Comparison of ENCODE assay signal across 22 cellular contexts in the genomic region with DNA sequence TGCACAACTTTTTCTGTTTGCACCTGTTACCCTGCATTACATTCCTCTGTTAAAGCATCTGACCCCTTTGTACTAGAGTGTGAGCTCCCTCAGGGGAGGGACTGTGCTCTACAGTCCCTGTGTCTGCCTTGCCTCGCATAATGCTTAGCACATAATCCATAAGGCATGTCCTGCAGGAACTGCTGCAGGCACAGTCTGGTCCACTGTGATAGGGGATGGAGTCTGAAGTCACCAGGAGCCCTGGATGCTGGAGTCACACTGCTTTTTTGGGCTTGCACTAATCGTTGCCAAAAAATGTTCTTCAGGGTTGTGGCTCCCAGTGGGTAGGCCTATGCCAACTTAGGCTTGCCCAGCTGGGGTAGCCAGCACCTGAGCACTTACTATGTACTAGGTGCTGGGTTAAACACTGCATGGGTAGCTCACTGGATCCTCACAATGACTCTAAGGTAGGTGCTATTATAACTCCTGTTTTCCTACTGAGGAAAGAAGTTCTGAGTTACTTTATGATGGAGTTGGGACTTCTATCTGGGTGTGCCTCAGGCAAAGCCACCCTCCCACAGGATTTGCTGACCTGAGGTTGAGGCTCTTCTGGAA. TPM values are rescaled to one million over a fixed set of nuclear protein-coding genes. Genes with fewer than 3 reads are reported as not detected.
DNase-seq lines count a peak whose midpoint lies in the region; ATAC-seq and TF ChIP-seq lines count a peak whose summit lies in the region.
"Had no signal": no experiment of that assay in that cellular context is flagged by ENCODE, and none has a peak within 500 bp of the region (broad histone marks: within the 10 kb centered on the region; RNA-seq: fewer than 3 reads in every experiment).

No MANE protein-coding gene starts in this region.

- no peaks in the 10 kb centered on the region for H3K9me1 ChIP-seq in IMR-90 (ENCODE audit: insufficient read depth, low read length)

- H2AFZ ChIP-seq in IMR-90 (replicated peaks; ENCODE audit: low read length, poor library complexity): no peak overlapping the region

- H3K56ac ChIP-seq in IMR-90 (ENCODE audit: extremely low read depth, insufficient read depth, low read length): no peak overlapping the region

- in situ Hi-C loops in IMR-90 (cut with MboI; ENCODE audit: low sequenced_read_pairs): loop anchor here (10.0 kb wide), 1 partner anchor 45 kb away; no protein-coding TSS in a partner anchor

- no peak overlapping the region for H3K4me3 ChIP-seq in heart left ventricle
- no peak overlapping the region for H3K4me3 ChIP-seq in left ventricle myocardium inferior
- H3K4me3 ChIP-seq in IMR-90 (ENCODE audit: insufficient read depth, low read depth, low read length): no peak overlapping the region
- no peak overlapping the region for H3K4me3 ChIP-seq in RWPE2 (ENCODE audit: severe bottlenecking)
- no peak overlapping the region for H3K4me3 ChIP-seq in psoas muscle
- H3K4me3 ChIP-seq: K562, SJCRH30 had no signal

- no peak overlapping the region for H4K91ac ChIP-seq in IMR-90 (ENCODE audit: insufficient read depth, low read depth, low read length)

- H3K27me3 ChIP-seq in heart left ventricle (no peaks in the 10 kb centered on the region), left ventricle myocardium inferior (ENCODE audit: low read depth) (no peaks in the 10 kb centered on the region), IMR-90 (ENCODE audit: control insufficient read depth, insufficient read depth, low read length) (peaks cover 3% of the 10 kb centered on the region), RWPE2 (ENCODE audit: insufficient read depth, poor library complexity, severe bottlenecking) (no peaks in the 10 kb centered on the region), psoas muscle (ENCODE audit: insufficient read depth in 3 of 3, low read length in 2 of 3) (no peaks in the 10 kb centered on the region)
- H3K27me3 ChIP-seq: SJCRH30 had no signal

- BruUV-seq in IMR-90 (replicated peaks; lab: Mats Ljungman, UMichigan): no TSS peak

- TF ChIP-seq RAD21 in IMR-90 (IDR thresholded peaks at IDR 0.05; ENCODE audit: low read length): no peak

- intact Hi-C loops in heart left ventricle (cut with DNase I): no loop called here
- intact Hi-C loops in left ventricle myocardium inferior (cut with micrococcal nuclease): no loop called here
- intact Hi-C loops in IMR-90 (cut with micrococcal nuclease): no loop called here
- intact Hi-C loops in psoas muscle (cut with DNase I): no loop called here

- H3K9me3 ChIP-seq in heart left ventricle (peaks cover 0 to 19% (median 0%) of the 10 kb centered on the region in 12 donors), left ventricle myocardium inferior (replicated peaks) (peaks cover 9% of the 10 kb centered on the region), IMR-90 (ENCODE audit: control insufficient read depth, insufficient read depth, low read length) (peaks cover 7% of the 10 kb centered on the region), RWPE2 (ENCODE audit: severe bottlenecking) (no peaks in the 10 kb centered on the region), psoas muscle (no peaks in the 10 kb centered on the region)

- TF ChIP-seq CTCF in heart left ventricle (IDR thresholded peaks at IDR 0.05): no peak
- no peak for TF ChIP-seq CTCF in left ventricle myocardium inferior (IDR thresholded peaks at IDR 0.05; ENCODE audit: borderline replicate concordance)
- no peak for TF ChIP-seq CTCF in IMR-90 (conservative IDR thresholded peaks at IDR 0.05; ENCODE audit: low read depth, low read length)
- TF ChIP-seq CTCF in RWPE2 (IDR thresholded peaks at IDR 0.05; ENCODE audit: poor library complexity, severe bottlenecking): no peak
- no peak for TF ChIP-seq CTCF in psoas muscle (IDR thresholded peaks at IDR 0.05)

- no peak for TF ChIP-seq POLR2A in heart left ventricle (IDR thresholded peaks at IDR 0.05)
- no peak for TF ChIP-seq POLR2A in IMR-90 (IDR thresholded peaks at IDR 0.05; ENCODE audit: low read depth, low read length)

- no peak overlapping the region for H3K14ac ChIP-seq in IMR-90 (replicated peaks; ENCODE audit: low read depth, low read length)

- dilution Hi-C loops in IMR-90 (cut with HindIII; ENCODE audit: low sequenced_read_pairs, unreplicated experiment): no loop called here

- no peak overlapping the region for H3K4ac ChIP-seq in IMR-90 (ENCODE audit: low read depth, low read length)

- no peak overlapping the region for H4K8ac ChIP-seq in IMR-90 (ENCODE audit: low read depth in 2 of 2, low read length in 2 of 2)

- no peaks in the 10 kb centered on the region for H4K20me1 ChIP-seq in IMR-90 (ENCODE audit: insufficient read depth, low read length)

- POLR2A ChIA-PET in IMR-90 (lab: Charles Lee; ENCODE audit: unreplicated experiment): no interaction called here

- ATAC-seq in heart left ventricle (peak in 3 of 4 donors; percentile 38 to 54 (median 54)), IMR-90 (ENCODE audit: low read depth) (peak; percentile 17; the same call in 1 of the 2 replicates), RWPE2 (ENCODE audit: low read depth) (peak; percentile 35; the same call in 1 of the 3 replicates), psoas muscle (peak in 3 of 4 donors; percentile 30 to 58 (median 42))
- ATAC-seq: K562 had no signal

- WGBS in heart left ventricle, 4 donors: 50 to 75% (median 56%) methylated on average over 2 of the region's 2 CpGs
- 80% methylated on average over 1 of the region's 2 CpGs; no CpG with 5 or more reads in 1 of the 2 experiments for WGBS in IMR-90 (ENCODE audit: extremely low coverage in 2 of 2, insufficient read length in 1 of 2), 2 experiments
- 15 to 36% (median 20%) methylated on average over 2 of the region's 2 CpGs for WGBS in psoas muscle, 3 donors

- no peak overlapping the region for H2BK120ac ChIP-seq in IMR-90 (ENCODE audit: low read depth, low read length)

- no peak overlapping the region for H2BK5ac ChIP-seq in IMR-90 (ENCODE audit: low read depth, low read length, poor library complexity, severe bottlenecking)

- H4K5ac ChIP-seq in IMR-90 (ENCODE audit: low read depth, low read length): no peak overlapping the region

- H3K27ac ChIP-seq in heart left ventricle (no peak overlapping the region), left ventricle myocardium inferior (replicated peaks) (no peak overlapping the region), IMR-90 (ENCODE audit: insufficient read depth, low read length) (no peak overlapping the region), RWPE2 (ENCODE audit: poor library complexity, severe bottlenecking) (no peak overlapping the region), psoas muscle (no peak overlapping the region)
- H3K27ac ChIP-seq: SJCRH30 had no signal

- no peak overlapping the region for H2AK5ac ChIP-seq in IMR-90 (ENCODE audit: low read depth, low read length)

- H2BK20ac ChIP-seq in IMR-90 (ENCODE audit: low read depth, low read length): no peak overlapping the region

- H3K79me1 ChIP-seq in IMR-90 (ENCODE audit: low read depth in 1 of 2, low read length in 2 of 2): no peaks in the 10 kb centered on the region

- H3K9ac ChIP-seq in IMR-90 (ENCODE audit: low read depth, low read length): no peak overlapping the region

- no peaks in the 10 kb centered on the region for H3K4me1 ChIP-seq in heart left ventricle
- H3K4me1 ChIP-seq in left ventricle myocardium inferior: no peaks in the 10 kb centered on the region
- no peaks in the 10 kb centered on the region for H3K4me1 ChIP-seq in IMR-90 (ENCODE audit: control insufficient read depth, insufficient read depth, low read length)
- H3K4me1 ChIP-seq in RWPE2 (ENCODE audit: insufficient read depth, poor library complexity, severe bottlenecking): no peaks in the 10 kb centered on the region
- H3K4me1 ChIP-seq in psoas muscle: no peaks in the 10 kb centered on the region
- H3K4me1 ChIP-seq: SJCRH30 had no signal

- H2AK9ac ChIP-seq in IMR-90 (replicated peaks; ENCODE audit: low read depth, low read length, poor library complexity): no peak overlapping the region

- no peak overlapping the region for H2BK15ac ChIP-seq in IMR-90 (ENCODE audit: low read depth, low read length)

- DNase-seq in heart left ventricle: no peak
- no peak for DNase-seq in left ventricle myocardium inferior
- DNase-seq in IMR-90: no peak
- no peak for DNase-seq in RWPE2 (ENCODE audit: low spot score)
- no peak for DNase-seq in psoas muscle
- DNase-seq in putamen (ENCODE audit: low spot score): no peak
- DNase-seq in stimulated activated CD4-positive, alpha-beta T cell treated with anti-CD3 and anti-CD28 coated beads, Interleukin-12 subunit alpha, Interleukin-12 subunit beta, amount 100 ng/mL, for 4 hours: no peak
- DNase-seq in NCI-H226: no peak
- DNase-seq: AML-193; C1 segment of cervical spinal cord; CD4-positive, alpha-beta memory T cell; COR-L47; DMS53; MV-4-11; NCI-H1105 treated with DMSO at 0.1 percent for 48 hours; NCI-H146; NCI-H1930; NCI-H446 treated with DMSO at 0.1 percent for 48 hours; NCI-H526; T-helper 1 cell had no signal

- CTCF ChIA-PET in IMR-90 (lab: Yijun Ruan, JAX): no interaction called here

- H3K23ac ChIP-seq in IMR-90 (ENCODE audit: low read depth, low read length): no peak overlapping the region

- H3K18ac ChIP-seq in IMR-90 (ENCODE audit: low read depth, low read length): no peak overlapping the region

- H3K36me3 ChIP-seq in heart left ventricle (peaks cover 0 to 6% (median 0%) of the 10 kb centered on the region in 9 donors), left ventricle myocardium inferior (no peaks in the 10 kb centered on the region), IMR-90 (ENCODE audit: control insufficient read depth, insufficient read depth, low read length) (no peaks in the 10 kb centered on the region), RWPE2 (ENCODE audit: low read depth) (no peaks in the 10 kb centered on the region), psoas muscle (ENCODE audit: insufficient read depth in 1 of 2, low read depth in 1 of 2) (no peaks in the 10 kb centered on the region)
- H3K36me3 ChIP-seq: SJCRH30 had no signal

- H3K4me2 ChIP-seq in IMR-90 (ENCODE audit: low read depth, low read length): no peak overlapping the region

TF ChIP-seq in IMR-90, 13 proteins besides CTCF, POLR2A, EP300 and RAD21 (continues in another document):
- no peak for TF ChIP-seq SMC3 (IDR thresholded peaks at IDR 0.05; ENCODE audit: low read depth, low read length)

RNA-seq across cellular contexts. Expression of a gene that starts 33.3 kb away (rescaled TPM):
- total RNA-seq in heart left ventricle (10 to 100 TPM; 12.3 to 27.7 (median 19.0) TPM), left ventricle myocardium inferior (21.3 TPM), IMR-90 (2012; rRNA removed) (22.2 and 23.1 TPM in 2 replicates), psoas muscle (10 to 100 TPM; 16.5 to 27.8 (median 17.2) TPM)
- polyA plus RNA-seq in heart left ventricle (10 to 100 TPM; 14.1 to 18.9 TPM), IMR-90 (2012; rRNA removed) (52.8 and 54.1 TPM in 2 replicates), psoas muscle (10 to 100 TPM; 18.1 to 27.0 (median 21.7) TPM)
- polyA plus RNA-seq in IMR-90 (2012; cell fraction: cytosol; rRNA removed): 34.2 and 39.9 TPM in 2 replicates
- 148 and 204 TPM in 2 replicates for polyA plus RNA-seq in IMR-90 (2012; cell fraction: nucleus; rRNA removed; ENCODE audit: low replicate concordance)

RNA-seq across cellular contexts. Expression of a gene that starts 38.5 kb away (rescaled TPM):
- total RNA-seq in heart left ventricle: 10 to 100 TPM; 12.3 to 29.1 (median 19.5) TPM
- polyA plus RNA-seq in heart left ventricle: 10 to 100 TPM; 19.8 to 30.1 TPM
- 15.5 TPM for total RNA-seq in left ventricle myocardium inferior
- 13.6 and 13.8 TPM in 2 replicates for total RNA-seq in IMR-90 (2012; rRNA removed)
- polyA plus RNA-seq in IMR-90 (2012; rRNA removed): 24.3 and 24.7 TPM in 2 replicates
- 18.6 and 19.9 TPM in 2 replicates for polyA plus RNA-seq in IMR-90 (2012; cell fraction: cytosol; rRNA removed)
- 4.8 and 13.5 TPM in 2 replicates for polyA plus RNA-seq in IMR-90 (2012; cell fraction: nucleus; rRNA removed; ENCODE audit: low replicate concordance)
- 10 to 100 TPM in 2 of 4 donors, 1 to 10 TPM in 2; 8.7 to 13.8 (median 10.7) TPM for total RNA-seq in psoas muscle
- polyA plus RNA-seq in psoas muscle: 10 to 100 TPM; 14.2 to 22.5 (median 21.1) TPM
